ENCODE assay signal across 18 cellular contexts in genomic region chr4:173414456-173414855, GRCh38. TPM values are rescaled to one million over a fixed set of nuclear protein-coding genes. Genes with fewer than 3 reads are reported as not detected.
"Had no signal": no experiment of that assay in that cellular context is flagged by ENCODE, and none has a peak within 500 bp of the region (broad histone marks: within the 10 kb centered on the region; RNA-seq: fewer than 3 reads in every experiment).

No MANE protein-coding gene starts in this region.

- H3K27me3 Mint-ChIP-seq: activated CD4-positive, alpha-beta memory T cell treated with anti-CD3 and anti-CD28 coated beads, Interleukin-2, amount 10 ng/mL, durations not matched to agents 7 days and 5 days; naive B cell; stimulated activated naive B cell treated with anti-CD40 and anti-IgM and Interleukin-4, amounts not matched to agents 10 μg/mL and 1 μg/mL and 100 μg/mL, for 72 hours had no signal

- H3K9me3 ChIP-seq: heart left ventricle had no signal

- H3K9me3 Mint-ChIP-seq: activated CD4-positive, alpha-beta memory T cell treated with anti-CD3 and anti-CD28 coated beads, Interleukin-2, amount 10 ng/mL, durations not matched to agents 7 days and 5 days; activated naive CD4-positive, alpha-beta T cell treated with anti-CD3 and anti-CD28 coated beads for 36 hours; activated naive CD8-positive, alpha-beta T cell treated with anti-CD3 and anti-CD28 coated beads, Interleukin-2, amount 10 ng/mL, durations not matched to agents 7 days and 5 days; activated T-cell treated with anti-CD3 and anti-CD28 coated beads, Interleukin-2, amount 50 U/mL, for 72 hours; naive B cell; stimulated activated naive B cell treated with anti-CD40 and anti-IgM and Interleukin-4, amounts not matched to agents 10 μg/mL and 1 μg/mL and 100 μg/mL, for 72 hours; T-helper 1 cell treated with Interleukin-12 subunit alpha and Interleukin-12 subunit beta and Interleukin-4 antibody, amounts not matched to agents 30 μg/mL and 1 μg/mL, for 36 hours had no signal

- H3K4me1 Mint-ChIP-seq: activated naive CD8-positive, alpha-beta T cell treated with anti-CD3 and anti-CD28 coated beads, Interleukin-2, amount 10 ng/mL, durations not matched to agents 7 days and 5 days had no signal

- H3K27me3 ChIP-seq: cardiac muscle cell, heart left ventricle had no signal

- H3K36me3 ChIP-seq: cardiac muscle cell had no signal

- H3K27ac Mint-ChIP-seq: activated CD4-positive, alpha-beta memory T cell treated with anti-CD3 and anti-CD28 coated beads, Interleukin-2, amount 10 ng/mL, durations not matched to agents 7 days and 5 days; activated naive CD4-positive, alpha-beta T cell treated with anti-CD3 and anti-CD28 coated beads for 36 hours; activated naive CD8-positive, alpha-beta T cell treated with anti-CD3 and anti-CD28 coated beads, Interleukin-2, amount 10 ng/mL, durations not matched to agents 7 days and 5 days; activated T-cell treated with anti-CD3 and anti-CD28 coated beads, Interleukin-2, amount 50 U/mL, for 72 hours; naive B cell; stimulated activated naive B cell treated with anti-CD40 and anti-IgM and Interleukin-4, amounts not matched to agents 10 μg/mL and 1 μg/mL and 100 μg/mL, for 72 hours; T-helper 1 cell treated with Interleukin-12 subunit alpha and Interleukin-12 subunit beta and Interleukin-4 antibody, amounts not matched to agents 30 μg/mL and 1 μg/mL, for 36 hours had no signal

- H3K4me3 Mint-ChIP-seq: activated CD4-positive, alpha-beta memory T cell treated with anti-CD3 and anti-CD28 coated beads, Interleukin-2, amount 10 ng/mL, durations not matched to agents 7 days and 5 days; activated naive CD4-positive, alpha-beta T cell treated with anti-CD3 and anti-CD28 coated beads for 36 hours; activated naive CD8-positive, alpha-beta T cell treated with anti-CD3 and anti-CD28 coated beads, Interleukin-2, amount 10 ng/mL, durations not matched to agents 7 days and 5 days; activated T-cell treated with anti-CD3 and anti-CD28 coated beads, Interleukin-2, amount 50 U/mL, for 72 hours; naive B cell; stimulated activated naive B cell treated with anti-CD40 and anti-IgM and Interleukin-4, amounts not matched to agents 10 μg/mL and 1 μg/mL and 100 μg/mL, for 72 hours; T-helper 1 cell treated with Interleukin-12 subunit alpha and Interleukin-12 subunit beta and Interleukin-4 antibody, amounts not matched to agents 30 μg/mL and 1 μg/mL, for 36 hours had no signal

- DNase-seq: activated CD4-positive, alpha-beta memory T cell treated with anti-CD3 and anti-CD28 coated beads, Interleukin-2, amount 10 ng/mL, durations not matched to agents 7 days and 5 days; activated CD4-positive, alpha-beta T cell treated with anti-CD3 and anti-CD28 coated beads for 4 hours; activated CD4-positive, CD25-positive, alpha-beta regulatory T cell; activated effector memory CD4-positive, alpha-beta T cell treated with Interleukin-2 at 50 U/mL for 16 hours; activated naive CD4-positive, alpha-beta T cell treated with anti-CD3 and anti-CD28 coated beads for 36 hours; activated naive CD8-positive, alpha-beta T cell treated with anti-CD3 and anti-CD28 coated beads, Interleukin-2, amount 10 ng/mL, durations not matched to agents 7 days and 5 days; activated T-cell treated with anti-CD3 and anti-CD28 coated beads, Interleukin-2, amount 50 U/mL, for 72 hours; cortex of kidney; effector CD4-positive, alpha-beta T cell; heart left ventricle; naive B cell; stimulated activated CD4-positive, alpha-beta T cell treated with anti-CD3 and anti-CD28 coated beads, Interleukin-2, amount 100 ng/mL, for 48 hours; stimulated activated CD8-positive, alpha-beta memory T cell treated with anti-CD3 and anti-CD28 coated beads, Interleukin-4, amount 100 ng/mL, for 48 hours; stimulated activated naive B cell treated with anti-CD40 and anti-IgM and Interleukin-4, amounts not matched to agents 10 μg/mL and 1 μg/mL and 100 μg/mL, for 72 hours had no signal

- H3K4me3 ChIP-seq: cardiac muscle cell, heart left ventricle had no signal

- H3K27ac ChIP-seq: cardiac muscle cell had no signal

- H3K36me3 Mint-ChIP-seq: activated naive CD8-positive, alpha-beta T cell treated with anti-CD3 and anti-CD28 coated beads, Interleukin-2, amount 10 ng/mL, durations not matched to agents 7 days and 5 days; naive B cell; stimulated activated naive B cell treated with anti-CD40 and anti-IgM and Interleukin-4, amounts not matched to agents 10 μg/mL and 1 μg/mL and 100 μg/mL, for 72 hours had no signal

- ATAC-seq: activated T-cell treated with anti-CD3 and anti-CD28 coated beads, Interleukin-2, amount 50 U/mL, for 72 hours; stimulated activated naive B cell treated with anti-CD40 and anti-IgM and Interleukin-4, amounts not matched to agents 10 μg/mL and 1 μg/mL and 100 μg/mL, for 72 hours had no signal

RNA-seq across cellular contexts. Expression of gene SCRG1, which starts 15.5 kb away (rescaled TPM):
- total RNA-seq: activated CD4-positive, alpha-beta memory T cell treated with anti-CD3 and anti-CD28 coated beads, Interleukin-2, amount 10 ng/mL, durations not matched to agents 7 days and 5 days; activated naive CD4-positive, alpha-beta T cell treated with anti-CD3 and anti-CD28 coated beads for 36 hours; activated naive CD8-positive, alpha-beta T cell treated with anti-CD3 and anti-CD28 coated beads, Interleukin-2, amount 10 ng/mL, durations not matched to agents 7 days and 5 days; activated T-cell treated with anti-CD3 and anti-CD28 coated beads, Interleukin-2, amount 50 U/mL, for 72 hours; epithelial cell of proximal tubule; renal cortical epithelial cell had no signal
